ENCODE assay signal across 16 cellular contexts in the genomic region with DNA sequence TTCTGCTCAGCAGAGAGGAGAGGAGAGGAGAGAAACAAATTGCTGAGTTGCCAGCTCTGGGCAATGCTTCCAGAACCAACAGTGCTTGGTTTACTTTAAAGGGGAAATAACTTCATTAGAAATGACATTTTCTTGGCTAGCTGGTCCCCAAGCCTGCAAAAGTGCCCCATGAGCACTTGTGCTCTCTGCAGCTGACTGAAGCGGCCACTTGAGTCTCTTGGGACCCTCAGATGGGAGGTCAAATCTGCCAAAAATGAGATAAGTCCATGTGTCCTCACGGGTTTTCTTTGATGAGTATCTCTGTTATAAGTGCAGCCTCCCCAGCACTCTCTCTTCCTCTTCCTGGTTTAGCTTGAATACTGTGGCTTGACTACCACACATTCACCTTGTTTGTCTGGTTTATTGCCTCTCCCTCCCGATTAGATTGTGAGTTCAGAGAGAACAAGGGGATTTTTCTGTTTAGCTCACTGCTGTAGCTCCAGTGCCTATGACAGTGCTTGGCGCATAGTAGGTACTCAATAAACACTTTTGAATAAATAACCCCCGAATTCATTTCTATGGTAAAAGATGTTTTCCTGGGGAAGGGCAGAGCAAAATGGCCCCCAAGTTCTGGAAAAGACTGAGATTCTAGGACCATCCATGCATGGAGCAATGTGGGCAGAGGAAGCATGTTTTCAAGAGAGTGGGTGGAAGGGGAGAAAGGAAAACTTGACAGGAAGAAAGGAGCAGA. TPM values are rescaled to one million over a fixed set of nuclear protein-coding genes. Genes with fewer than 3 reads are reported as not detected.
DNase-seq lines count a peak whose midpoint lies in the region; ATAC-seq and TF ChIP-seq lines count a peak whose summit lies in the region.
"Had no signal": no experiment of that assay in that cellular context is flagged by ENCODE, and none has a peak within 500 bp of the region (broad histone marks: within the 10 kb centered on the region; RNA-seq: fewer than 3 reads in every experiment).

No MANE protein-coding gene starts in this region.

- peaks cover 43% of the 10 kb centered on the region for H3K4me1 Mint-ChIP-seq in dendritic cell treated with granulocyte-macrophage colony-stimulating factor and Interleukin-4, amounts not matched to agents 40 ng/mL and 50 ng/mL, for 4 days (ENCODE audit: low read depth)
- peaks cover 13% of the 10 kb centered on the region for H3K4me1 Mint-ChIP-seq in Calu3 (ENCODE audit: low read depth, unreplicated experiment)
- H3K4me1 Mint-ChIP-seq: stimulated activated naive CD8-positive, alpha-beta T cell treated with anti-CD3 and anti-CD28 coated beads, Interleukin-15, amount 100 ng/mL, for 72 hours had no signal

- CTCF ChIA-PET in Calu3 (lab: Charles Lee) = no interaction called here

- peaks cover under 1% of the 10 kb centered on the region for H3K9me3 Mint-ChIP-seq in dendritic cell treated with granulocyte-macrophage colony-stimulating factor and Interleukin-4, amounts not matched to agents 40 ng/mL and 50 ng/mL, for 4 days
- H3K9me3 Mint-ChIP-seq in Calu3 (ENCODE audit: low read depth, unreplicated experiment) = no peaks in the 10 kb centered on the region

- peak; percentile 44 for ATAC-seq in sciatic nerve
- no peak for ATAC-seq in HG03439 (IDR thresholded peaks at IDR 0.05; ENCODE audit: unreplicated experiment)
- ATAC-seq in GM21717 (IDR thresholded peaks at IDR 0.05; ENCODE audit: unreplicated experiment) = no peak
- ATAC-seq: CD8-positive, alpha-beta T cell; left lobe of liver; stimulated activated naive CD8-positive, alpha-beta T cell treated with anti-CD3 and anti-CD28 coated beads, Interleukin-15, amount 100 ng/mL, for 72 hours had no signal

- H3K27me3 Mint-ChIP-seq in dendritic cell treated with granulocyte-macrophage colony-stimulating factor and Interleukin-4, amounts not matched to agents 40 ng/mL and 50 ng/mL, for 4 days = peaks cover 1% of the 10 kb centered on the region
- H3K27me3 Mint-ChIP-seq in Calu3 (ENCODE audit: unreplicated experiment) = no peaks in the 10 kb centered on the region

- TF ChIP-seq CTCF in GM13977 (IDR thresholded peaks at IDR 0.05; ENCODE audit: extremely low read depth, insufficient read depth, missing control alignments) (no peak), Calu3 (IDR thresholded peaks at IDR 0.05; ENCODE audit: unreplicated experiment) (no peak)

- in situ Hi-C loops in GM13977 (cut with MboI; ENCODE audit: low pct_unique_long_range_greater_than_20kb, low sequenced_read_pairs, unreplicated experiment) = no loop called here

- intact Hi-C loops in dendritic cell treated with granulocyte-macrophage colony-stimulating factor and Interleukin-4, amounts not matched to agents 40 ng/mL and 50 ng/mL, for 4 days (cut with micrococcal nuclease) = no loop called here
- intact Hi-C loops in sciatic nerve (cut with DNase I) (no loop called here), Calu3 (cut with micrococcal nuclease; ENCODE audit: unreplicated experiment) (no loop called here)

- peak overlapping the region; percentile 84 for H3K27ac Mint-ChIP-seq in dendritic cell treated with granulocyte-macrophage colony-stimulating factor and Interleukin-4, amounts not matched to agents 40 ng/mL and 50 ng/mL, for 4 days
- H3K27ac Mint-ChIP-seq in Calu3 (ENCODE audit: unreplicated experiment) = no peak overlapping the region
- H3K27ac Mint-ChIP-seq: activated naive CD8-positive, alpha-beta T cell; CD8-positive, alpha-beta T cell; stimulated activated naive CD8-positive, alpha-beta T cell treated with anti-CD3 and anti-CD28 coated beads, Interleukin-15, amount 100 ng/mL, for 72 hours had no signal

- H3K36me3 Mint-ChIP-seq in dendritic cell treated with granulocyte-macrophage colony-stimulating factor and Interleukin-4, amounts not matched to agents 40 ng/mL and 50 ng/mL, for 4 days (ENCODE audit: low read depth) = no peaks in the 10 kb centered on the region
- peaks cover under 1% of the 10 kb centered on the region for H3K36me3 Mint-ChIP-seq in Calu3 (ENCODE audit: insufficient read depth, unreplicated experiment)
- H3K36me3 Mint-ChIP-seq: activated naive CD8-positive, alpha-beta T cell; CD8-positive, alpha-beta T cell had no signal

- BruUV-seq in Calu3 (replicated peaks; lab: Mats Ljungman, UMichigan) = no TSS peak

- DNase-seq in GM13977 (ENCODE audit: low spot score) (peak; percentile 24), NCI-H446 treated with DMSO at 0.1 percent for 48 hours (lab: John Stamatoyannopoulos, UW) (peak; percentile 69), sciatic nerve (ENCODE audit: low spot score) (no peak), Calu3 (no peak), HuH-7.5 (ENCODE audit: low spot score) (no peak)
- DNase-seq: activated CD4-positive, alpha-beta T cell treated with anti-CD3 and anti-CD28 coated beads for 1 hour; activated T-cell treated with anti-CD3 and anti-CD28 coated beads for 4 hours; CD8-positive, alpha-beta T cell; erythroblast; NK-92 treated with Interleukin-12 subunit alpha and Interleukin-12 subunit beta, amount 100 ng/mL, for 24 hours; stimulated activated naive CD8-positive, alpha-beta T cell treated with anti-CD3 and anti-CD28 coated beads, Interleukin-15, amount 100 ng/mL, for 72 hours had no signal

- no peak overlapping the region for H3K4me3 Mint-ChIP-seq in dendritic cell treated with granulocyte-macrophage colony-stimulating factor and Interleukin-4, amounts not matched to agents 40 ng/mL and 50 ng/mL, for 4 days
- H3K4me3 Mint-ChIP-seq in Calu3 (ENCODE audit: low read depth, unreplicated experiment) = no peak overlapping the region
- H3K4me3 Mint-ChIP-seq: activated naive CD8-positive, alpha-beta T cell; CD8-positive, alpha-beta T cell; stimulated activated naive CD8-positive, alpha-beta T cell treated with anti-CD3 and anti-CD28 coated beads, Interleukin-15, amount 100 ng/mL, for 72 hours had no signal

RNA-seq across cellular contexts. Expression of gene RIN2, which starts 7.0 kb away (rescaled TPM):
- total RNA-seq in sciatic nerve (94.9 TPM), Calu3 (2022) (9.8 and 9.9 TPM in 2 replicates)
- total RNA-seq: CD8-positive, alpha-beta T cell had no signal

Comparison
In these comparisons a context has a peak if more than half of its experiments do, and no peak if none do; other contexts are left out.
1. DNase-seq: peak in GM13977 (single experiment) and NCI-H446 treated with DMSO at 0.1 percent for 48 hours (single experiment); none in sciatic nerve (single experiment), Calu3 (single experiment) and HuH-7.5 (single experiment).